In the genomic region with DNA sequence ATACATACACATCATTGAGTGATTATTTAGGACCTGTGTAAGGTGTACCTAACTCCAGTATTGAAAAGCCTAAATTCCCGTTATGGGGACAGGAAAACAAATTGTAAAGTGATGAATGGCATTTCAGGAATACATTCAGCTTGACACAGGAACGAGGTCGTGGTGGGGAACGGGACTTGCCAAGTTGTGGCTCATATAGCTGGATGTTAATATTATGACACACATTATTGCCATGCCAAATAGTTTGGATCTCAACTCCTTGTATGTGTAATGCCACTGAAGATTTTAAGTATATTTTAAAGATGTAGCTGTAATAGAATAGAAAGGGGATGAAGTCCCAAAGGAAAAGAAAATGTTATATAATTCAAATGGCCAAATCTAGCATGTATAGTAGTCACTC, we compare ENCODE assay signal across 24 cellular contexts.
"Had no signal": no experiment of that assay in that cellular context is flagged by ENCODE, and none has a peak within 500 bp of the region (broad histone marks: within the 10 kb centered on the region; RNA-seq: fewer than 3 reads in every experiment).

No MANE protein-coding gene starts in this region.

- H3K4me3 ChIP-seq: Peyer's patch had no signal

- H3K36me3 ChIP-seq: Peyer's patch had no signal

- ATAC-seq: activated CD8-positive, alpha-beta T cell treated with anti-CD3 and anti-CD28 coated beads, Interleukin-2, amount 10 ng/mL, durations not matched to agents 7 days and 5 days; activated naive CD4-positive, alpha-beta T cell treated with anti-CD3 and anti-CD28 coated beads, Interleukin-2, amount 50 U/mL, for 72 hours; activated naive CD8-positive, alpha-beta T cell treated with anti-CD3 and anti-CD28 coated beads, Interleukin-2, amount 50 U/mL, for 24 hours had no signal

- H3K9me3 Mint-ChIP-seq: T-helper 1 cell treated with Interleukin-12 subunit alpha and Interleukin-12 subunit beta and Interleukin-4 antibody, amounts not matched to agents 30 μg/mL and 1 μg/mL, for 36 hours had no signal

- H3K27ac Mint-ChIP-seq: activated CD8-positive, alpha-beta T cell treated with anti-CD3 and anti-CD28 coated beads, Interleukin-2, amount 10 ng/mL, durations not matched to agents 7 days and 5 days; activated naive CD4-positive, alpha-beta T cell treated with anti-CD3 and anti-CD28 coated beads, Interleukin-2, amount 50 U/mL, for 72 hours; activated naive CD8-positive, alpha-beta T cell treated with anti-CD3 and anti-CD28 coated beads, Interleukin-2, amount 50 U/mL, for 24 hours; T-helper 1 cell treated with Interleukin-12 subunit alpha and Interleukin-12 subunit beta and Interleukin-4 antibody, amounts not matched to agents 30 μg/mL and 1 μg/mL, for 36 hours had no signal

- H3K4me1 Mint-ChIP-seq: activated naive CD8-positive, alpha-beta T cell treated with anti-CD3 and anti-CD28 coated beads, Interleukin-2, amount 50 U/mL, for 24 hours had no signal

- H3K27me3 Mint-ChIP-seq: activated naive CD8-positive, alpha-beta T cell treated with anti-CD3 and anti-CD28 coated beads, Interleukin-2, amount 50 U/mL, for 24 hours had no signal

- DNase-seq: activated CD4-positive, alpha-beta T cell treated with anti-CD3 and anti-CD28 coated beads for 48 hours; activated CD4-positive, alpha-beta T cell treated with anti-CD3 and anti-CD28 coated beads, Interleukin-2, amount 50 U/mL, for 4 hours; activated CD4-positive, CD25-positive, alpha-beta regulatory T cell treated with anti-CD3 and anti-CD28 coated beads, Interleukin-2, amount 50 U/mL, for 72 hours; activated CD8-positive, alpha-beta memory T cell treated with anti-CD3 and anti-CD28 coated beads, Interleukin-2, amount 50 U/mL, for 48 hours; activated CD8-positive, alpha-beta T cell treated with anti-CD3 and anti-CD28 coated beads, Interleukin-2, amount 10 ng/mL, durations not matched to agents 7 days and 5 days; activated effector memory CD4-positive, alpha-beta T cell treated with Interleukin-2 at 50 U/mL for 16 hours; activated naive CD4-positive, alpha-beta T cell; activated naive CD8-positive, alpha-beta T cell treated with anti-CD3 and anti-CD28 coated beads, Interleukin-2, amount 50 U/mL, for 24 hours; activated T-cell treated with anti-CD3 and anti-CD28 coated beads, Interleukin-2, amount 50 U/mL, for 1 hour; amygdala; central memory CD4-positive, alpha-beta T cell; MM.1S; NCI-H1105; NCI-H1436; NCI-H187; NCI-H2081; NCI-H510A treated with DMSO at 0.1 percent for 48 hours; NCI-H69; NK-92 treated with Interleukin-12 subunit alpha and Interleukin-12 subunit beta, amount 100 ng/mL, for 24 hours; OCI-M1; Peyer's patch; SHP77 had no signal

- H3K4me3 Mint-ChIP-seq: activated CD8-positive, alpha-beta T cell treated with anti-CD3 and anti-CD28 coated beads, Interleukin-2, amount 10 ng/mL, durations not matched to agents 7 days and 5 days; activated naive CD8-positive, alpha-beta T cell treated with anti-CD3 and anti-CD28 coated beads, Interleukin-2, amount 50 U/mL, for 24 hours; T-helper 1 cell treated with Interleukin-12 subunit alpha and Interleukin-12 subunit beta and Interleukin-4 antibody, amounts not matched to agents 30 μg/mL and 1 μg/mL, for 36 hours had no signal

- H3K9me3 ChIP-seq: Peyer's patch had no signal

- H3K27me3 ChIP-seq: Peyer's patch had no signal

- H3K36me3 Mint-ChIP-seq: activated naive CD4-positive, alpha-beta T cell treated with anti-CD3 and anti-CD28 coated beads, Interleukin-2, amount 50 U/mL, for 72 hours had no signal
